ENCODE assay signal across 22 cellular contexts in genomic region chr9:16358751-16359150, GRCh38.
DNase-seq lines count a peak whose midpoint lies in the region; ATAC-seq and TF ChIP-seq lines count a peak whose summit lies in the region.
"Had no signal": no experiment of that assay in that cellular context is flagged by ENCODE, and none has a peak within 500 bp of the region (broad histone marks: within the 10 kb centered on the region; RNA-seq: fewer than 3 reads in every experiment).

No MANE protein-coding gene starts in this region.

- no peaks in the 10 kb centered on the region for H4K20me1 ChIP-seq in H9 (ENCODE audit: control insufficient read depth, insufficient read depth, insufficient read length)

- intact Hi-C loops in activated naive CD4-positive, alpha-beta T cell treated with anti-CD3 and anti-CD28 coated beads for 36 hours (cut with micrococcal nuclease), result no loop called here

- no peaks in the 10 kb centered on the region; the same call in 1 of the 2 replicates for H3K4me1 ChIP-seq in H9 (ENCODE audit: insufficient read depth, low read length)
- H3K4me1 ChIP-seq: A549 had no signal

- ATAC-seq in GM21360 (IDR thresholded peaks at IDR 0.05; ENCODE audit: unreplicated experiment), result no peak
- ATAC-seq: A549; CD8-positive, alpha-beta T cell; GM12878; K562 had no signal

- POLR2A ChIA-PET in activated CD4-positive, alpha-beta T cell treated with anti-CD3 and anti-CD28 coated beads, Interleukin-2, amount 10 ng/mL, durations not matched to agents 7 days and 5 days (lab: Charles Lee), result no interaction called here

- H2BK5ac ChIP-seq in H9 (ENCODE audit: insufficient read length, low read length), result no peak overlapping the region

- no peak overlapping the region for H3K4me3 Mint-ChIP-seq in activated CD4-positive, alpha-beta T cell treated with anti-CD3 and anti-CD28 coated beads, Interleukin-2, amount 10 ng/mL, durations not matched to agents 7 days and 5 days
- no peak overlapping the region for H3K4me3 Mint-ChIP-seq in H9
- H3K4me3 Mint-ChIP-seq in activated naive CD4-positive, alpha-beta T cell treated with anti-CD3 and anti-CD28 coated beads for 36 hours, result no peak overlapping the region
- H3K4me3 Mint-ChIP-seq: CD8-positive, alpha-beta T cell; HFFc6 had no signal

- H3K9me3 Mint-ChIP-seq in activated CD4-positive, alpha-beta T cell treated with anti-CD3 and anti-CD28 coated beads, Interleukin-2, amount 10 ng/mL, durations not matched to agents 7 days and 5 days, result peaks cover 4% of the 10 kb centered on the region
- H3K9me3 Mint-ChIP-seq in H9, result peaks cover 3 to 9% of the 10 kb centered on the region in 2 experiments; a peak in 3 of 5 replicates
- peaks cover 3% of the 10 kb centered on the region for H3K9me3 Mint-ChIP-seq in activated naive CD4-positive, alpha-beta T cell treated with anti-CD3 and anti-CD28 coated beads for 36 hours
- H3K9me3 Mint-ChIP-seq: CD8-positive, alpha-beta T cell had no signal

- no peaks in the 10 kb centered on the region for H3K27me3 Mint-ChIP-seq in activated CD4-positive, alpha-beta T cell treated with anti-CD3 and anti-CD28 coated beads, Interleukin-2, amount 10 ng/mL, durations not matched to agents 7 days and 5 days
- no peaks in the 10 kb centered on the region for H3K27me3 Mint-ChIP-seq in H9 (ENCODE audit: low read depth)
- no peaks in the 10 kb centered on the region for H3K27me3 Mint-ChIP-seq in activated naive CD4-positive, alpha-beta T cell treated with anti-CD3 and anti-CD28 coated beads for 36 hours (ENCODE audit: low read depth)

- H3K9me3 ChIP-seq in H9 (ENCODE audit: control insufficient read depth, low read depth, low read length), result no peaks in the 10 kb centered on the region

- no peak for DNase-seq in activated CD4-positive, alpha-beta T cell treated with anti-CD3 and anti-CD28 coated beads, Interleukin-2, amount 10 ng/mL, durations not matched to agents 7 days and 5 days
- DNase-seq in activated CD4-positive, alpha-beta T cell treated with anti-CD3 and anti-CD28 coated beads, Interleukin-2, amount 50 U/mL, for 1 hour, result no peak
- peak; percentile 5 for DNase-seq in H9
- DNase-seq in RPMI7951 (ENCODE audit: low read depth), result peak; percentile 39
- no peak for DNase-seq in NCI-H2081 treated with DMSO at 0.1 percent for 48 hours (lab: John Stamatoyannopoulos, UW)
- no peak for DNase-seq in activated naive CD4-positive, alpha-beta T cell treated with anti-CD3 and anti-CD28 coated beads for 36 hours
- DNase-seq: AML-193, Calu3, DMS 273 treated with DMSO at 0.1 percent for 48 hours, DMS53, DND-41, EL, GM23248, HCEC 1CT, HFFc6 had no signal

- H3K27ac Mint-ChIP-seq in activated CD4-positive, alpha-beta T cell treated with anti-CD3 and anti-CD28 coated beads, Interleukin-2, amount 10 ng/mL, durations not matched to agents 7 days and 5 days, result peak overlapping the region; percentile 41
- no peak overlapping the region for H3K27ac Mint-ChIP-seq in H9
- no peak overlapping the region for H3K27ac Mint-ChIP-seq in activated naive CD4-positive, alpha-beta T cell treated with anti-CD3 and anti-CD28 coated beads for 36 hours
- H3K27ac Mint-ChIP-seq: CD8-positive, alpha-beta T cell; HFFc6 had no signal

- H2AFZ ChIP-seq in H9 (ENCODE audit: low read length), result no peak overlapping the region
- H2AFZ ChIP-seq: GM23248 had no signal

- WGBS in H9 (ENCODE audit: extremely low coverage, insufficient read length, low lambda C conversion rate), result no CpG with 5 or more reads among the region's 2 CpGs

- CTCF ChIA-PET in activated CD4-positive, alpha-beta T cell treated with anti-CD3 and anti-CD28 coated beads, Interleukin-2, amount 10 ng/mL, durations not matched to agents 7 days and 5 days (lab: Charles Lee), result no interaction called here
- CTCF ChIA-PET in activated naive CD4-positive, alpha-beta T cell treated with anti-CD3 and anti-CD28 coated beads for 36 hours (lab: Charles Lee), result no interaction called here

- H2AK5ac ChIP-seq in H9 (ENCODE audit: insufficient read length, low read length), result no peak overlapping the region

- no peak for TF ChIP-seq CTCF in H9 (conservative IDR thresholded peaks at IDR 0.05)

- no peaks in the 10 kb centered on the region for H3K4me1 Mint-ChIP-seq in activated CD4-positive, alpha-beta T cell treated with anti-CD3 and anti-CD28 coated beads, Interleukin-2, amount 10 ng/mL, durations not matched to agents 7 days and 5 days
- H3K4me1 Mint-ChIP-seq in H9, result peaks cover 6 to 11% of the 10 kb centered on the region in 2 experiments
- no peaks in the 10 kb centered on the region for H3K4me1 Mint-ChIP-seq in activated naive CD4-positive, alpha-beta T cell treated with anti-CD3 and anti-CD28 coated beads for 36 hours (ENCODE audit: low read depth)

- H3K9ac ChIP-seq in H9 (ENCODE audit: extremely low read depth, insufficient read length, low read length), result no peak overlapping the region
- H3K9ac ChIP-seq: GM23248 had no signal

- no peak overlapping the region for H3K27ac ChIP-seq in H9 (ENCODE audit: insufficient read length, low read depth, low read length)
- H3K27ac ChIP-seq: 22Rv1, A549, GM23248, HL-60 had no signal

- H3K79me2 ChIP-seq in H9 (ENCODE audit: insufficient read depth, low read length), result no peaks in the 10 kb centered on the region

- no peaks in the 10 kb centered on the region for H3K36me3 Mint-ChIP-seq in activated CD4-positive, alpha-beta T cell treated with anti-CD3 and anti-CD28 coated beads, Interleukin-2, amount 10 ng/mL, durations not matched to agents 7 days and 5 days (ENCODE audit: low read depth)
- H3K36me3 Mint-ChIP-seq in H9 (ENCODE audit: insufficient read depth in 1 of 3, low read depth in 3 of 3), result peaks cover 4 to 5% (median 5%) of the 10 kb centered on the region in 3 experiments; a peak in 6 of 7 replicates
- H3K36me3 Mint-ChIP-seq in activated naive CD4-positive, alpha-beta T cell treated with anti-CD3 and anti-CD28 coated beads for 36 hours (ENCODE audit: low read depth), result no peaks in the 10 kb centered on the region
- H3K36me3 Mint-ChIP-seq: CD8-positive, alpha-beta T cell had no signal

- no peak overlapping the region for H3K4ac ChIP-seq in H9 (ENCODE audit: low read depth, low read length)

- no peak overlapping the region for H3K23ac ChIP-seq in H9 (ENCODE audit: insufficient read length, low read depth, low read length)

- no peaks in the 10 kb centered on the region for H3K79me1 ChIP-seq in H9 (ENCODE audit: insufficient read depth, low read depth, low read length, poor library complexity, severe bottlenecking)

- H3K23me2 ChIP-seq in H9 (ENCODE audit: insufficient read length, low read depth, low read length, poor library complexity, severe bottlenecking), result no peaks in the 10 kb centered on the region

- no peak overlapping the region for H3K18ac ChIP-seq in H9 (ENCODE audit: insufficient read length, low read depth, low read length)

- no peak overlapping the region for H2BK15ac ChIP-seq in H9 (ENCODE audit: low read depth, low read length)

- no peak overlapping the region for H2BK120ac ChIP-seq in H9 (ENCODE audit: low read depth, low read length, poor library complexity, severe bottlenecking)

- H3K27me3 ChIP-seq in H9 (ENCODE audit: insufficient read depth, low read length), result no peaks in the 10 kb centered on the region

- H3K4me2 ChIP-seq in H9 (ENCODE audit: insufficient read depth, insufficient read length, low read length), result no peak overlapping the region
- H3K4me2 ChIP-seq: A549 had no signal

- no peak overlapping the region for H4K5ac ChIP-seq in H9 (ENCODE audit: insufficient read length, low read depth, low read length)

- no peak overlapping the region for H3K14ac ChIP-seq in H9 (ENCODE audit: insufficient read depth, low read length)

- H4K8ac ChIP-seq in H9 (replicated peaks; ENCODE audit: insufficient read length, low read depth, low read length), result no peak overlapping the region

- H3K56ac ChIP-seq in H9 (ENCODE audit: insufficient read length, low read depth, low read length), result no peak overlapping the region

- no peak overlapping the region for H2BK12ac ChIP-seq in H9 (ENCODE audit: insufficient read length, low read depth, low read length)

- no peak overlapping the region for H2BK20ac ChIP-seq in H9 (ENCODE audit: low read depth, low read length, poor library complexity, severe bottlenecking)

- no peak overlapping the region for H4K91ac ChIP-seq in H9 (ENCODE audit: insufficient read length, low read depth, low read length)

- H3T11ph ChIP-seq in H9 (ENCODE audit: low read length), result no peak overlapping the region

Comparison
In these comparisons a context has a peak if more than half of its experiments do, and no peak if none do; other contexts are left out.
1. DNase-seq: peak in H9 (single experiment) and RPMI7951 (single experiment); none in activated CD4-positive, alpha-beta T cell treated with anti-CD3 and anti-CD28 coated beads, Interleukin-2, amount 10 ng/mL, durations not matched to agents 7 days and 5 days (single experiment), activated CD4-positive, alpha-beta T cell treated with anti-CD3 and anti-CD28 coated beads, Interleukin-2, amount 50 U/mL, for 1 hour (single experiment), NCI-H2081 treated with DMSO at 0.1 percent for 48 hours (single experiment) and activated naive CD4-positive, alpha-beta T cell treated with anti-CD3 and anti-CD28 coated beads for 36 hours (single experiment).